1 cellular context compared by ENCODE assay signal in the genomic region with DNA sequence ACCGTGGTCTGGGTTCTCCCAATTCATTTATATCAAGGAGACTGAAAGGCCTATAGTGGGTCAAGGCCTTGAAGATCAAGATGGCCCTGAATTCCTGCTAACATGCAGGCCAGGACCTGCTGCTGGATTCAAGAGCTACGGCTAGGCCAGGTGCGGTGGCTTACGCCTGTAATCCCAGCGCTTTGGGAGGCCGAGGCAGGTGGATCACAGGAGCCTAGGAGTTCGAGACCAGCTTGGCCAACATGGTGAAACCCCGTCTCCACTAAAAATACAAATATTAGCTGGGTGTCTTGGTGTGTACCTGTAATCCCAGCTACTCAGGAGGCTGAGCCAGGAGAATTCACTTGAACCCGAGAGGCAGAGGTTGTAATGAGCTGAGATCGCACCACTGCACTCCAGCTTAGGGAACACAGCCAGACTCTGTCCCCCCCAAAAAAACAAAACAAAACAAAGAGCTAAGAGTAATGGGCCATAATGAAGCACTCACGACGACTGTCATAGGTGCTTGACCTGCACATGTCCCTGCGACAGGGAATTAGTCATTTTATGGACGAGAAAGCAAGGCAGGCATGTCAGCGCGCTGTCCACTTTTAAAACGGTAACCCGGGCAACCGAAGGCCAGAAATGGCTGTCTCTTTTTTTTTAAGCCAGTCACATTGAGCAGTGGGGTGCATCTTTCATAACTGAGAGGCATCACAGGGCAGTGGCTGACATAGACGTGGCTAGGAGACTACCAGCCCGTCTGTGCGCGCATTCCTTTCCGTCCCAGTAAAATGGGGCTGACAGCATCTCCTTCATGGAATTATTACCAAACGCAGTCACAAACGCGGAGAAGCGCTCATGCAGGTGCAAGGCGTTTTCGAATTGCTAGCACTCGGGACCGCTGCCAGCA.
TF ChIP-seq lines count a peak whose summit lies in the region.

No MANE protein-coding gene starts in this region.

TF ChIP-seq in HepG2, 621 proteins besides CTCF, POLR2A, EP300 and RAD21 (continued from another document):
- TF ChIP-seq, protein P1, sequence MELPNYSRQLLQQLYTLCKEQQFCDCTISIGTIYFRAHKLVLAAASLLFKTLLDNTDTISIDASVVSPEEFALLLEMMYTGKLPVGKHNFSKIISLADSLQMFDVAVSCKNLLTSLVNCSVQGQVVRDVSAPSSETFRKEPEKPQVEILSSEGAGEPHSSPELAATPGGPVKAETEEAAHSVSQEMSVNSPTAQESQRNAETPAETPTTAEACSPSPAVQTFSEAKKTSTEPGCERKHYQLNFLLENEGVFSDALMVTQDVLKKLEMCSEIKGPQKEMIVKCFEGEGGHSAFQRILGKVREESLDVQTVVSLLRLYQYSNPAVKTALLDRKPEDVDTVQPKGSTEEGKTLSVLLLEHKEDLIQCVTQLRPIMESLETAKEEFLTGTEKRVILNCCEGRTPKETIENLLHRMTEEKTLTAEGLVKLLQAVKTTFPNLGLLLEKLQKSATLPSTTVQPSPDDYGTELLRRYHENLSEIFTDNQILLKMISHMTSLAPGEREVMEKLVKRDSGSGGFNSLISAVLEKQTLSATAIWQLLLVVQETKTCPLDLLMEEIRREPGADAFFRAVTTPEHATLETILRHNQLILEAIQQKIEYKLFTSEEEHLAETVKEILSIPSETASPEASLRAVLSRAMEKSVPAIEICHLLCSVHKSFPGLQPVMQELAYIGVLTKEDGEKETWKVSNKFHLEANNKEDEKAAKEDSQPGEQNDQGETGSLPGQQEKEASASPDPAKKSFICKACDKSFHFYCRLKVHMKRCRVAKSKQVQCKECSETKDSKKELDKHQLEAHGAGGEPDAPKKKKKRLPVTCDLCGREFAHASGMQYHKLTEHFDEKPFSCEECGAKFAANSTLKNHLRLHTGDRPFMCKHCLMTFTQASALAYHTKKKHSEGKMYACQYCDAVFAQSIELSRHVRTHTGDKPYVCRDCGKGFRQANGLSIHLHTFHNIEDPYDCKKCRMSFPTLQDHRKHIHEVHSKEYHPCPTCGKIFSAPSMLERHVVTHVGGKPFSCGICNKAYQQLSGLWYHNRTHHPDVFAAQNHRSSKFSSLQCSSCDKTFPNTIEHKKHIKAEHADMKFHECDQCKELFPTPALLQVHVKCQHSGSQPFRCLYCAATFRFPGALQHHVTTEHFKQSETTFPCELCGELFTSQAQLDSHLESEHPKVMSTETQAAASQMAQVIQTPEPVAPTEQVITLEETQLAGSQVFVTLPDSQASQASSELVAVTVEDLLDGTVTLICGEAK (IDR thresholded peaks at IDR 0.05) = no peak
- TF ChIP-seq, protein P1 (CRISPR knock-in tag; IDR thresholded peaks at IDR 0.05) = peak; percentile 21; the same call in 1 of the 2 replicates
- no peak for TF ChIP-seq ARHGAP35 (CRISPR knock-in tag; IDR thresholded peaks at IDR 0.05; ENCODE audit: borderline replicate concordance)
